8 cellular contexts compared by ENCODE assay signal in the genomic region with DNA sequence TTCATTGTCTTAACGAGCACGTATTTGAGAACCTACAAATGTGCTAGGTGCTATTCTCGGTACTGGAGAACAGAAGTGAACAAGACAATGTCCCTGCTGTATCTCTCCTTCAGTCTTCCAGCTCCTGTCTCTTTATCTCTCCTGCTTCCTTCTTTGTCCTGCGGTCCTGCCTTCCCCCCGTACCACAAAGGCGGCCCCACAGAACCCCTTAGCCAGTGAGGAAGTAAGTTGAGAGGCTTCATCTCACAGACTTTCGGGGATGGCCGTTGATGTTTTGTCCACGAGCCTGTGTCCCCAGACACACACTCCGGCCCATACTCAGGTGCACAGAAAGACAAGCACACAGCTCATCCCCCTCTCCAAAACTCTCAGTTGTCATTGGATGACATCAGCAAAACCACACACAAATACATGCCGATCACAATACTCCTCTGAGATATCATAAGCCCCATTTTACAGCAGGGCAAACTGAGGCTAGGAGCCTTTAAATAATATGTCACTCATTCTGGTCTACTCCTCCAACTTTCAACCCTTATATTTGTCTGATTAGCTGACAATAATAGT. TPM values are rescaled to one million over a fixed set of nuclear protein-coding genes. Genes with fewer than 3 reads are reported as not detected.
DNase-seq lines count a peak whose midpoint lies in the region; ATAC-seq, FAIRE-seq and TF ChIP-seq lines count a peak whose summit lies in the region.

No MANE protein-coding gene starts in this region.

- 28% methylated on average over 10 of the region's 11 CpGs for WGBS in esophagus muscularis mucosa

- peaks cover 29 to 45% (median 44%) of the 10 kb centered on the region in 4 donors for H3K4me1 ChIP-seq in esophagus muscularis mucosa
- H3K4me1 ChIP-seq in gastrocnemius medialis, result peaks cover 22 to 24% of the 10 kb centered on the region in 2 donors

- FAIRE-seq in RCC 7860 (lab: Jason Lieb, UNC), result no peak

- DNase-seq in GM12864 (ENCODE audit: low read depth), result no peak
- DNase-seq in OCI-M2 (lab: John Stamatoyannopoulos, UW; ENCODE audit: unreplicated experiment), result peak; percentile 99
- DNase-seq in esophagus muscularis mucosa (ENCODE audit: extremely low spot score), result no peak
- DNase-seq in gastrocnemius medialis, result no peak
- DNase-seq in RCC 7860 (ENCODE audit: low spot score), result no peak

- no peak for TF ChIP-seq CTCF in GM12864 (IDR thresholded peaks at IDR 0.05; ENCODE audit: low read depth, low read length, missing control alignments)
- no peak for TF ChIP-seq CTCF in esophagus muscularis mucosa (IDR thresholded peaks at IDR 0.05)
- no peak for TF ChIP-seq CTCF in gastrocnemius medialis (IDR thresholded peaks at IDR 0.05 in 4 of 5, conservative IDR thresholded peaks at IDR 0.05 in 1 of 5)

- peak overlapping the region; percentile 84 to 95 (median 90) for H3K27ac ChIP-seq in esophagus muscularis mucosa (replicated peaks in 1 of 4)
- peak overlapping the region; percentile 93 to 97 (median 94) for H3K27ac ChIP-seq in gastrocnemius medialis

- TF ChIP-seq POLR2A in esophagus muscularis mucosa (IDR thresholded peaks at IDR 0.05; ENCODE audit: low read depth), result no peak
- no peak for TF ChIP-seq POLR2A in gastrocnemius medialis (IDR thresholded peaks at IDR 0.05)

- H3K36me3 ChIP-seq in esophagus muscularis mucosa (peaks cover 0 to 19% (median 11%) of the 10 kb centered on the region in 4 donors), gastrocnemius medialis (no peaks in the 10 kb centered on the region)

- in situ Hi-C loops in gastrocnemius medialis (cut with MboI; ENCODE audit: low sequenced_read_pairs in 4 of 4), result no loop called here

- ATAC-seq in gastrocnemius medialis, result no peak
- no peak for ATAC-seq in HG03159 (IDR thresholded peaks at IDR 0.05; ENCODE audit: unreplicated experiment)
- ATAC-seq in HG03571 (IDR thresholded peaks at IDR 0.05; ENCODE audit: unreplicated experiment), result no peak
- ATAC-seq in GM19455 (IDR thresholded peaks at IDR 0.05; ENCODE audit: unreplicated experiment), result no peak

- H3K27me3 ChIP-seq in esophagus muscularis mucosa (no peaks in the 10 kb centered on the region), gastrocnemius medialis (no peaks in the 10 kb centered on the region)

- H3K4me3 ChIP-seq in GM12864 (ENCODE audit: low read depth, low read length) (peak overlapping the region; percentile 76), esophagus muscularis mucosa (peak overlapping the region; percentile 59 to 78 (median 66)), gastrocnemius medialis (peak overlapping the region; percentile 68 to 84 (median 76))

- H3K9me3 ChIP-seq in esophagus muscularis mucosa (no peaks in the 10 kb centered on the region), gastrocnemius medialis (no peaks in the 10 kb centered on the region)

- intact Hi-C loops in esophagus muscularis mucosa (cut with DNase I), result no loop called here
- intact Hi-C loops in gastrocnemius medialis (cut with DNase I; ENCODE audit: low total_unique reads), result loop anchor here (1.0 to 10.0 kb wide), 4 partner anchors 28 to 979 kb away; a partner anchor contains a TSS

- TF ChIP-seq EP300 in esophagus muscularis mucosa (IDR thresholded peaks at IDR 0.05), result no peak

RNA-seq across cellular contexts. Expression of a gene that starts 0.5 kb away (rescaled TPM):
- total RNA-seq in esophagus muscularis mucosa (1 to 10 TPM in 3 of 4 donors, under 1 TPM in 1; 0.66 to 1.7 (median 1.5) TPM), gastrocnemius medialis (1 to 10 TPM in 3 of 4 donors, under 1 TPM in 1; 0.51 to 1.7 (median 1.2) TPM)

RNA-seq across cellular contexts. Expression of a gene that starts 10.1 kb away (rescaled TPM):
- 1 to 10 TPM in 3 of 4 donors, under 1 TPM in 1; 0.99 to 5.2 (median 4.4) TPM for total RNA-seq in esophagus muscularis mucosa
- 1 to 10 TPM; 1.3 to 6.0 (median 2.2) TPM for total RNA-seq in gastrocnemius medialis

RNA-seq across cellular contexts. Expression of a gene that starts 18.7 kb away (rescaled TPM):
- total RNA-seq in esophagus muscularis mucosa (10 to 100 TPM; 32.0 to 49.8 (median 37.5) TPM), gastrocnemius medialis (10 to 100 TPM; 18.6 to 46.2 (median 36.9) TPM)

RNA-seq across cellular contexts. Expression of a gene that starts 27.6 kb away (rescaled TPM):
- total RNA-seq in esophagus muscularis mucosa, result 10 to 100 TPM in 3 of 4 donors, 1 to 10 TPM in 1; 8.3 to 17.6 (median 13.8) TPM
- 1 to 10 TPM in 3 of 4 donors, under 1 TPM in 1; 0.85 to 9.2 (median 2.0) TPM for total RNA-seq in gastrocnemius medialis

RNA-seq across cellular contexts. Expression of a gene that starts 27.9 kb away (rescaled TPM):
- 100 to 1,000 TPM; 197 to 241 (median 206) TPM for total RNA-seq in esophagus muscularis mucosa
- 100 to 1,000 TPM; 159 to 284 (median 164) TPM for total RNA-seq in gastrocnemius medialis
